12 cellular contexts compared by ENCODE assay signal in the genomic region with DNA sequence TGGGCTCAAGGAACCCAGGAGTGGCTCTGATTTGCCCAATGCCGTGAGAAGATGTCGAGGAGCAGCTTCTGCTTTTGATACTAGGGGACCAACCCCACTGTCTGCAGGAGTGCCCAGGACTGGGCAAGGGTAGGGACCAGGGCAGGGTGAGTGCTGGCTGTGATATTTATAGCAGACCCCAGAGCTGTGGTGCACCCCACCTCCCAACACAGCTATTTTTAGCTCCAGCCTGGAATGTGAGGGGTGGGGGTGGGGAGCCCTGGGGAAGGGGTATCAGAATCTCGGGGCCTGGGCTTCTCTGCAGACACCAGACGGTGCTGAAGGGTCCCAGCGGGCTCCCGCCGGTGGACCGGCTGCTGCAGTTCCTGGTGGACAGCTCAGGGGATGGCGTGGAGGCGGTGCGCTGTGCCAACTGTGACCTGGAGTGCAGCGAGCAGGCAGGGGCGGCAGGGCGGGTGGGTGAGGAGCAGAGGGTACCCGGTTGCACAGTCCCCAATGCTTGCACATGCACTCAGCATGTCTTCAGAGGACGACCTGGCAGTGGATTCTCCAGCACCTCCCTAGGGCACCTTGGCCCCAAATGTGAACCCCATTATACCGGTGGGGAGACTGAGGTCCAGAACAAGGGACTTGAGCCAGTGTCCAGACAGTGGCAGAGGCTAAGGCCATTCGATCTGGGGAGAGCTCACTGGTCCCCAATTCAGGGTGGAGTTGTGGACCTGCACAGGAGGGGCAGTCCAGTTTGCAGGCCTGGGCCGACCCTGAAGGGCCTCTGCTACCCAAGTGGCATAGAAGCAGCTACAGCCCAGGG. TPM values are rescaled to one million over a fixed set of nuclear protein-coding genes. Genes with fewer than 3 reads are reported as not detected.
DNase-seq lines count a peak whose midpoint lies in the region; ATAC-seq and TF ChIP-seq lines count a peak whose summit lies in the region.
"Had no signal": no experiment of that assay in that cellular context is flagged by ENCODE, and none has a peak within 500 bp of the region (broad histone marks: within the 10 kb centered on the region; RNA-seq: fewer than 3 reads in every experiment).

No MANE protein-coding gene starts in this region.

- peak overlapping the region in 1 of 2 donors; percentile 71 for H3K9ac ChIP-seq in colonic mucosa (ENCODE audit: low read depth in 2 of 2, low read length in 2 of 2)

- no peak overlapping the region for H3K27ac ChIP-seq in colonic mucosa

- POLR2A ChIA-PET in Caco-2 (lab: Charles Lee), result no interaction called here

- H3K9me3 Mint-ChIP-seq in Caco-2 (ENCODE audit: unreplicated experiment), result no peaks in the 10 kb centered on the region
- no peaks in the 10 kb centered on the region for H3K9me3 Mint-ChIP-seq in nephron progenitor cell

- H3K27ac Mint-ChIP-seq in Caco-2 (ENCODE audit: unreplicated experiment), result no peak overlapping the region
- no peak overlapping the region for H3K27ac Mint-ChIP-seq in nephron progenitor cell

- intact Hi-C loops in Caco-2 (cut with micrococcal nuclease; ENCODE audit: unreplicated experiment) (no loop called here), colonic mucosa (cut with DNase I) (no loop called here)

- H3K4me1 Mint-ChIP-seq in Caco-2 (ENCODE audit: low read depth, unreplicated experiment), result no peaks in the 10 kb centered on the region
- H3K4me1 Mint-ChIP-seq in nephron progenitor cell, result peaks cover 15% of the 10 kb centered on the region

- CTCF ChIA-PET in Caco-2 (lab: Charles Lee), result interaction anchor here (1.0 kb wide), 1 partner anchor 31 kb away, joined by 9 read pairs; no protein-coding TSS in a partner anchor

- H3K36me3 Mint-ChIP-seq in Caco-2 (ENCODE audit: insufficient read depth, unreplicated experiment), result peaks cover 4% of the 10 kb centered on the region
- H3K36me3 Mint-ChIP-seq in nephron progenitor cell (ENCODE audit: low read depth), result no peaks in the 10 kb centered on the region

- H3K27me3 Mint-ChIP-seq in Caco-2 (ENCODE audit: insufficient read depth, unreplicated experiment), result no peaks in the 10 kb centered on the region
- H3K27me3 Mint-ChIP-seq in nephron progenitor cell (ENCODE audit: low read depth, poor library complexity), result peaks cover 46% of the 10 kb centered on the region

- no peak for ATAC-seq in GM18511 (IDR thresholded peaks at IDR 0.05; ENCODE audit: unreplicated experiment)

- TF ChIP-seq CTCF in Caco-2 (IDR thresholded peaks at IDR 0.05; ENCODE audit: insufficient read depth in 1 of 2, low read depth in 1 of 2, low read length in 1 of 2, severe bottlenecking in 1 of 2, unreplicated experiment in 1 of 2), result no peak
- no peak for TF ChIP-seq CTCF in LNCaP clone FGC (IDR thresholded peaks at IDR 0.05; ENCODE audit: control insufficient read depth, extremely low read depth, insufficient read depth)
- no peak for TF ChIP-seq CTCF in colonic mucosa (IDR thresholded peaks at IDR 0.05)
- no peak for TF ChIP-seq CTCF in nephron progenitor cell (IDR thresholded peaks at IDR 0.05)

- H3K27me3 ChIP-seq in Caco-2 (replicated peaks; ENCODE audit: control insufficient read depth, insufficient read depth, low read length) (no peaks in the 10 kb centered on the region), colonic mucosa (no peaks in the 10 kb centered on the region)

- BruUV-seq in Caco-2 (replicated peaks; lab: Mats Ljungman, UMichigan), result TSS peak; percentile 51

- no peak overlapping the region; the same call in 1 of the 2 replicates for H3K4me3 ChIP-seq in Caco-2 (ENCODE audit: low read depth, low read length)
- H3K4me3 ChIP-seq in LNCaP clone FGC (ENCODE audit: low read depth, low read length), result peak overlapping the region; percentile 61
- H3K4me3 ChIP-seq in colonic mucosa, result peak overlapping the region; percentile 65

- DNase-seq in Caco-2 (no peak), LNCaP clone FGC (ENCODE audit: low read depth) (no peak), colonic mucosa (no peak), nephron progenitor cell (no peak), Kasumi-1 (lab: John Stamatoyannopoulos, UW) (no peak), NCI-H524 treated with DMSO at 0.1 percent for 48 hours (lab: John Stamatoyannopoulos, UW) (no peak), UCSD-AML1 (lab: John Stamatoyannopoulos, UW; ENCODE audit: unreplicated experiment) (no peak)
- DNase-seq: foreskin melanocyte; midbrain; stimulated activated naive CD4-positive, alpha-beta T cell treated with Interleukin-2 at 50 U/mL for 16 hours had no signal

- H3K36me3 ChIP-seq in Caco-2 (ENCODE audit: control insufficient read depth, insufficient read depth, low read length) (no peaks in the 10 kb centered on the region), colonic mucosa (no peaks in the 10 kb centered on the region)

- peak overlapping the region; percentile 84 for H3K4me3 Mint-ChIP-seq in Caco-2 (ENCODE audit: unreplicated experiment)
- H3K4me3 Mint-ChIP-seq in nephron progenitor cell, result peak overlapping the region; percentile 42

- no peaks in the 10 kb centered on the region; the same call in 1 of the 2 replicates for H3K4me1 ChIP-seq in Caco-2
- peaks cover 12% of the 10 kb centered on the region for H3K4me1 ChIP-seq in colonic mucosa

- H3K9me3 ChIP-seq in Caco-2 (no peaks in the 10 kb centered on the region), colonic mucosa (no peaks in the 10 kb centered on the region)

RNA-seq across cellular contexts. Expression of a gene that starts 1.4 kb away (rescaled TPM):
- total RNA-seq in Caco-2 (2022) (26.1 and 27.4 TPM in 2 replicates), colonic mucosa (10 to 100 TPM; 18.4 to 19.4 TPM)

RNA-seq across cellular contexts. Expression of a gene that starts 7.9 kb away (rescaled TPM):
- total RNA-seq in Caco-2 (2022), result 406 and 418 TPM in 2 replicates
- 100 to 1,000 TPM; 314 to 378 TPM for total RNA-seq in colonic mucosa

RNA-seq across cellular contexts. Expression of a gene that starts 27.2 kb away (rescaled TPM):
- total RNA-seq in Caco-2 (2022) (0.39 and 0.44 TPM in 2 replicates), colonic mucosa (under 1 TPM; 0.35 to 0.69 TPM)

RNA-seq across cellular contexts. Expression of a gene that starts 28.5 kb away (rescaled TPM):
- total RNA-seq in Caco-2 (2022), result 73.6 and 77.6 TPM in 2 replicates
- total RNA-seq in colonic mucosa, result 10 to 100 TPM; 56.6 to 72.5 TPM

RNA-seq across cellular contexts. Expression of a gene that starts 36.7 kb away (rescaled TPM):
- total RNA-seq in Caco-2 (2022) (not detected in 2 replicates), colonic mucosa (not detected)
- total RNA-seq: SK-MEL-5 had no signal
